ENCODE assay signal across 8 cellular contexts in genomic region chr17:74872313-74873035, GRCh38. TPM values are rescaled to one million over a fixed set of nuclear protein-coding genes. Genes with fewer than 3 reads are reported as not detected.
DNase-seq lines count a peak whose midpoint lies in the region; ATAC-seq and TF ChIP-seq lines count a peak whose summit lies in the region.

Gene FDXR (minus strand): TSS chr17:74872994. CDS start chr17:74872944, 50 bp downstream.

- TF ChIP-seq CTCF in GM06990 (IDR thresholded peaks at IDR 0.05; ENCODE audit: insufficient read depth, low read length, poor library complexity, severe bottlenecking) = no peak
- TF ChIP-seq CTCF in NB4 (IDR thresholded peaks at IDR 0.05; ENCODE audit: low read depth, low read length) = no peak
- TF ChIP-seq CTCF in dorsolateral prefrontal cortex (IDR thresholded peaks at IDR 0.05 in 54 of 56, conservative IDR thresholded peaks at IDR 0.05 in 2 of 56; ENCODE audit: low read depth in 1 of 56, partially characterized antibody in 56 of 56) = peak in 1 of 56 donors; percentile 14
- TF ChIP-seq CTCF in neural cell (IDR thresholded peaks at IDR 0.05; ENCODE audit: poor library complexity, severe bottlenecking) = no peak

- TF ChIP-seq POLR2A in NB4 (IDR thresholded peaks at IDR 0.05; ENCODE audit: extremely low read depth, insufficient read length) = peak; percentile 46

- peak; percentile 19 for TF ChIP-seq RAD21 in neural cell (conservative IDR thresholded peaks at IDR 0.05)

- H3K4me3 ChIP-seq in GM06990 (replicated peaks; ENCODE audit: low read depth, low read length) (peak within 1 kb of the TSS; percentile 97), NB4 (ENCODE audit: low read depth, low read length) (peak within 1 kb of the TSS; percentile 89), dorsolateral prefrontal cortex (peak within 1 kb of the TSS; percentile 57 to 97 (median 83)), neural cell (ENCODE audit: low read length) (peak within 1 kb of the TSS; percentile 90)

- no peaks in the 10 kb centered on the region for H3K9me3 ChIP-seq in neural cell (ENCODE audit: low read length)

- peak within 1 kb of the TSS; percentile 80 for H3K4me2 ChIP-seq in neural cell (ENCODE audit: low read length)

- no peaks in the 10 kb centered on the region for H4K20me1 ChIP-seq in neural cell (ENCODE audit: insufficient read depth)

- H3F3A ChIP-seq in neural cell (ENCODE audit: insufficient read depth, low read length, poor library complexity, severe bottlenecking) = no peaks in the 10 kb centered on the region

- H3K36me3 ChIP-seq in GM06990 (ENCODE audit: control insufficient read depth, insufficient read depth, low read length) (peaks cover 10% of the 10 kb centered on the region), neural cell (ENCODE audit: insufficient read depth, low read length) (no peaks in the 10 kb centered on the region)

- no peaks in the 10 kb centered on the region for H3K9me2 ChIP-seq in neural cell (ENCODE audit: insufficient read depth, low read length)

- no peak for TF ChIP-seq EP300 in neural cell (conservative IDR thresholded peaks at IDR 0.05; ENCODE audit: poor library complexity, severe bottlenecking)

- DNase-seq in GM06990 (ENCODE audit: extremely low read depth, insufficient read length) (no peak), NB4 (ENCODE audit: low read depth) (no peak), dorsolateral prefrontal cortex (no peak), cerebellar cortex (ENCODE audit: low spot score) (no peak), cortex of kidney (lab: John Stamatoyannopoulos, UW) (no peak)
- DNase-seq in activated effector memory CD4-positive, alpha-beta T cell treated with Interleukin-2 at 50 U/mL for 16 hours = no peak

- peak within 1 kb of the TSS; percentile 80 for H3K9ac ChIP-seq in neural cell (ENCODE audit: low read length)

- ATAC-seq in GM21619 (IDR thresholded peaks at IDR 0.05; ENCODE audit: unreplicated experiment) = peak; percentile 49

- H3K27ac ChIP-seq in dorsolateral prefrontal cortex (peak within 1 kb of the TSS in 58 of 59 donors; percentile 26 to 94 (median 84)), neural cell (ENCODE audit: low read length) (peak within 1 kb of the TSS; percentile 76)

- intact Hi-C loops in dorsolateral prefrontal cortex (cut with DNase I) = no loop called here

- H3K27me3 ChIP-seq in GM06990 (replicated peaks; ENCODE audit: control insufficient read depth, insufficient read depth, low read length) (no peaks in the 10 kb centered on the region), dorsolateral prefrontal cortex (no peaks in the 10 kb centered on the region), neural cell (ENCODE audit: insufficient read depth, low read depth, low read length) (no peaks in the 10 kb centered on the region)

- peak within 1 kb of the TSS; percentile 75 for H2AFZ ChIP-seq in neural cell (ENCODE audit: low read depth, low read length)

- H3K79me2 ChIP-seq in neural cell (replicated peaks; ENCODE audit: insufficient read depth, low read length) = no peaks in the 10 kb centered on the region

TF ChIP-seq in neural cell, 6 proteins besides CTCF, POLR2A, EP300 and RAD21:
- TF ChIP-seq TAF1 (IDR thresholded peaks at IDR 0.05; ENCODE audit: low read depth) = peak; percentile 57
- no peak for TF ChIP-seq EZH2 (IDR thresholded peaks at IDR 0.05; ENCODE audit: borderline replicate concordance, insufficient read depth, low read length, poor library complexity, severe bottlenecking)
- TF ChIP-seq MXI1 (conservative IDR thresholded peaks at IDR 0.05; ENCODE audit: poor library complexity, severe bottlenecking) = peak; percentile 43
- peak; percentile 72 for TF ChIP-seq POLR2AphosphoS5 (IDR thresholded peaks at IDR 0.05)
- TF ChIP-seq REST (IDR thresholded peaks at IDR 0.05; ENCODE audit: borderline replicate concordance) = peak; percentile 69
- peak; percentile 27 for TF ChIP-seq SMC3 (conservative IDR thresholded peaks at IDR 0.05; ENCODE audit: poor library complexity)
TF ChIP-seq in neural cell: peak in this region for 5.

RNA-seq across cellular contexts. Expression of gene FDXR, which starts in this region (rescaled TPM):
- 10 to 100 TPM in 57 of 120 experiments, 1 to 10 TPM in 63; 4.2 to 20.9 (median 9.9) TPM for total RNA-seq in dorsolateral prefrontal cortex
- 14.4 and 16.1 TPM in 2 replicates for polyA plus RNA-seq in neural cell
- polyA minus RNA-seq in neural cell = 6.3 and 7.2 TPM in 2 replicates
